Comparison of ENCODE assay signal across 8 cellular contexts in genomic region chr9:127785933-127786772, GRCh38. TPM values are rescaled to one million over a fixed set of nuclear protein-coding genes. Genes with fewer than 3 reads are reported as not detected.
A peak's percentile ranks its signal among the peaks of the same experiment; 100 is the strongest.
DNase-seq lines count a peak whose midpoint lies in the region; FAIRE-seq and TF ChIP-seq lines count a peak whose summit lies in the region.

Gene CDK9 (plus strand): TSS chr9:127786034. CDS start chr9:127786149, 115 bp downstream.

- H3K4me3 ChIP-seq in SJSA1 (peak within 1 kb of the TSS; percentile 99), neuronal stem cell (ENCODE audit: low read length in 2 of 2) (peak within 1 kb of the TSS; percentile 92 to 95)

- peak within 1 kb of the TSS; percentile 98 for H3K18ac ChIP-seq in neuronal stem cell (ENCODE audit: low read length)

- peaks cover 54% of the 10 kb centered on the region for H3K36me3 ChIP-seq in SJSA1
- peaks cover 39 to 44% of the 10 kb centered on the region in 2 donors for H3K36me3 ChIP-seq in neuronal stem cell (replicated peaks in 1 of 2; ENCODE audit: control insufficient read depth in 2 of 2, insufficient read depth in 2 of 2, low read length in 2 of 2)

- peak within 1 kb of the TSS; percentile 87 for H3K14ac ChIP-seq in neuronal stem cell (ENCODE audit: low read length)

- no peak within 1 kb of the TSS for H3K4ac ChIP-seq in neuronal stem cell (ENCODE audit: low read length)

- no CpG with 5 or more reads among the region's 75 CpGs for WGBS in neuronal stem cell (ENCODE audit: extremely low coverage in 2 of 2, insufficient read length in 2 of 2, insufficient replicate concordance in 1 of 2), 2 donors

- no peaks in the 10 kb centered on the region for H3K27me3 ChIP-seq in SJSA1 (replicated peaks)
- peaks cover 0 to 15% (median 0%) of the 10 kb centered on the region in 3 experiments for H3K27me3 ChIP-seq in neuronal stem cell (ENCODE audit: control insufficient read depth in 3 of 3, insufficient read depth in 3 of 3, low read depth in 1 of 3, low read length in 3 of 3)

- no peak within 1 kb of the TSS for H2BK12ac ChIP-seq in neuronal stem cell (ENCODE audit: low read length)

- H3K79me1 ChIP-seq in neuronal stem cell (ENCODE audit: low read depth, low read length) = peaks cover 10% of the 10 kb centered on the region

- peak within 1 kb of the TSS; percentile 88 for H2BK5ac ChIP-seq in neuronal stem cell (ENCODE audit: low read length)

- H2AFZ ChIP-seq in neuronal stem cell (ENCODE audit: low read length) = peak within 1 kb of the TSS; percentile 98

- H2BK15ac ChIP-seq in neuronal stem cell (ENCODE audit: low read length) = peak within 1 kb of the TSS; percentile 33

- peak within 1 kb of the TSS; percentile 87 for H3K9ac ChIP-seq in neuronal stem cell (ENCODE audit: low read depth, low read length, poor library complexity)

- H2AK5ac ChIP-seq in neuronal stem cell (ENCODE audit: low read depth, low read length) = peak within 1 kb of the TSS; percentile 60

- H3K4me1 ChIP-seq in SJSA1 (replicated peaks) (peaks cover 8% of the 10 kb centered on the region), neuronal stem cell (ENCODE audit: control insufficient read depth in 2 of 2, insufficient read depth in 1 of 2, low read depth in 1 of 2, low read length in 2 of 2) (peaks cover 3 to 8% of the 10 kb centered on the region in 2 donors)

- H4K8ac ChIP-seq in neuronal stem cell (ENCODE audit: low read depth, low read length) = no peak within 1 kb of the TSS

- no peaks in the 10 kb centered on the region for H3K9me3 ChIP-seq in SJSA1 (replicated peaks)
- H3K9me3 ChIP-seq in neuronal stem cell (replicated peaks in 1 of 2; ENCODE audit: control insufficient read depth in 2 of 2, insufficient read depth in 1 of 2, low read depth in 1 of 2, low read length in 2 of 2) = no peaks in the 10 kb centered on the region

- peak within 1 kb of the TSS; percentile 77 for H3K23ac ChIP-seq in neuronal stem cell (ENCODE audit: low read depth, low read length, poor library complexity)

- TF ChIP-seq POLR2A in H54 (IDR thresholded peaks at IDR 0.05; ENCODE audit: low read depth, low read length) = peak; percentile 66

- peak within 1 kb of the TSS; percentile 90 for H3K4me2 ChIP-seq in neuronal stem cell (ENCODE audit: insufficient read depth, low read length, poor library complexity, severe bottlenecking)

- no peak within 1 kb of the TSS for H4K91ac ChIP-seq in neuronal stem cell (ENCODE audit: low read depth, low read length, poor library complexity)

- DNase-seq in ELF-1 (ENCODE audit: low read depth, low spot score) (peak; percentile 94), H54 (ENCODE audit: insufficient read length, low spot score) (peak; percentile 95), M059J (ENCODE audit: low read depth) (peak; percentile 87), SJSA1 (ENCODE audit: low read depth in 1 of 2, low spot score in 2 of 2) (peak; percentile 84 to 89), foreskin melanocyte (peak; percentile 71), neuronal stem cell (ENCODE audit: low spot score) (peak; percentile 91)
- DNase-seq in activated gamma-delta T cell treated with anti-CD3 and anti-CD28 coated beads, Interleukin-2, amount 50 U/mL, for 16 hours (ENCODE audit: low read depth) = peak; percentile 90

- FAIRE-seq in H54 (lab: Jason Lieb, UNC) = no peak

- H3K27ac ChIP-seq in SJSA1 (peak within 1 kb of the TSS; percentile 83), neuronal stem cell (replicated peaks; ENCODE audit: low read length) (peak within 1 kb of the TSS; percentile 86)

- no peak for TF ChIP-seq CTCF in subcutaneous adipose tissue (IDR thresholded peaks at IDR 0.05; ENCODE audit: low read depth)

- H2BK120ac ChIP-seq in neuronal stem cell (ENCODE audit: low read depth, low read length) = peak within 1 kb of the TSS; percentile 47

RNA-seq across cellular contexts. Expression of gene CDK9, which starts in this region (rescaled TPM):
- 31.8 and 33.2 TPM in 2 replicates for total RNA-seq in M059J (2014; rRNA removed; shearing (Covaris generic))
- 16.8 and 21.4 TPM in 2 replicates for total RNA-seq in SJSA1 (2014; rRNA removed; shearing (Covaris generic))
- polyA plus RNA-seq in neuronal stem cell (2013, experiment 1 of 2) = 29.1 TPM
- polyA plus RNA-seq in neuronal stem cell (2013, experiment 2 of 2) = 30.0 TPM
- 10 to 100 TPM; 44.0 to 91.4 (median 56.2) TPM for total RNA-seq in subcutaneous adipose tissue

Comparison
In these comparisons a context has a peak if more than half of its experiments do, and no peak if none do; other contexts are left out.
1. Peak in every context shown above with its lines: DNase-seq, H3K4me3 ChIP-seq and H3K27ac ChIP-seq.